ENCODE assay signal across 7 cellular contexts in genomic region chr2:71803398-71803797, GRCh38.
"Had no signal": no experiment of that assay in that cellular context is flagged by ENCODE, and none has a peak within 500 bp of the region (broad histone marks: within the 10 kb centered on the region; RNA-seq: fewer than 3 reads in every experiment).

No MANE protein-coding gene starts in this region.

- H3K9me3 ChIP-seq: HAP-1 had no signal

- H3K4me1 ChIP-seq: HAP-1 had no signal

- H3K4me3 ChIP-seq: GM23248, HAP-1 had no signal

- ATAC-seq: HCT116 had no signal

- H2AFZ ChIP-seq: GM23248 had no signal

- H3K27ac ChIP-seq: GM23248, HL-60 had no signal

- H3K9ac ChIP-seq: GM23248 had no signal

- DNase-seq: GM23248, GOT3, H7, HFFc6 had no signal

- H3K36me3 ChIP-seq: HAP-1 had no signal
